32 cellular contexts compared by ENCODE assay signal in genomic region chr13:35092751-35093150, GRCh38.
"Had no signal": no experiment of that assay in that cellular context is flagged by ENCODE, and none has a peak within 500 bp of the region (broad histone marks: within the 10 kb centered on the region; RNA-seq: fewer than 3 reads in every experiment).

No MANE protein-coding gene starts in this region.

- H3K4me3 ChIP-seq: adrenal gland, ascending aorta, body of pancreas, breast epithelium, cardiac muscle cell had no signal

- H3K4me1 ChIP-seq: adrenal gland, ascending aorta, body of pancreas, breast epithelium had no signal

- H3K27me3 ChIP-seq: adrenal gland, ascending aorta, body of pancreas, brain microvascular endothelial cell, breast epithelium, cardiac muscle cell had no signal

- H3K9me3 ChIP-seq: adrenal gland, ascending aorta, body of pancreas had no signal

- DNase-seq: activated effector memory CD4-positive, alpha-beta T cell treated with anti-CD3 and anti-CD28 coated beads, Interleukin-2, amount 50 U/mL, for 16 hours; activated effector memory CD4-positive, alpha-beta T cell treated with Interleukin-2 at 50 U/mL for 16 hours; activated gamma-delta T cell; activated gamma-delta T cell treated with Interleukin-2 at 50 U/mL for 16 hours; activated naive CD4-positive, alpha-beta T cell; activated naive CD4-positive, alpha-beta T cell treated with anti-CD3 and anti-CD28 coated beads for 36 hours; activated naive CD4-positive, alpha-beta T cell treated with anti-CD3 and anti-CD28 coated beads, Interleukin-2, amount 10 ng/mL, durations not matched to agents 7 days and 5 days; activated naive CD4-positive, alpha-beta T cell treated with anti-CD3 and anti-CD28 coated beads, Interleukin-2, amount 50 U/mL, for 16 hours; activated naive CD4-positive, alpha-beta T cell treated with Interleukin-2 at 50 U/mL for 16 hours; activated naive CD8-positive, alpha-beta T cell treated with anti-CD3 and anti-CD28 coated beads for 36 hours; activated naive CD8-positive, alpha-beta T cell treated with anti-CD3 and anti-CD28 coated beads, Interleukin-2, amount 10 ng/mL, durations not matched to agents 7 days and 5 days; activated naive CD8-positive, alpha-beta T cell treated with anti-CD3 and anti-CD28 coated beads, Interleukin-2, amount 50 U/mL, for 24 hours; activated T-cell treated with anti-CD3 and anti-CD28 coated beads, Interleukin-2, amount 50 U/mL, for 1 hour; activated T-cell treated with anti-CD3 and anti-CD28 coated beads, Interleukin-2, amount 50 U/mL, for 24 hours; activated T-cell treated with anti-CD3 and anti-CD28 coated beads, Interleukin-2, amount 50 U/mL, for 4 hours; activated T-cell treated with anti-CD3 and anti-CD28 coated beads, Interleukin-2, amount 50 U/mL, for 48 hours; activated T-cell treated with anti-CD3 and anti-CD28 coated beads, Interleukin-2, amount 50 U/mL, for 72 hours; adrenal gland; amniotic stem cell; amygdala; anterior cingulate cortex; aorta; body of pancreas; brain microvascular endothelial cell; caudate nucleus; central memory CD4-positive, alpha-beta T cell; cerebellar nuclear complex had no signal

- ATAC-seq: activated naive CD4-positive, alpha-beta T cell treated with anti-CD3 and anti-CD28 coated beads, Interleukin-2, amount 50 U/mL, for 72 hours; activated naive CD8-positive, alpha-beta T cell treated with anti-CD3 and anti-CD28 coated beads, Interleukin-2, amount 50 U/mL, for 24 hours; activated T-cell treated with anti-CD3 and anti-CD28 coated beads, Interleukin-2, amount 50 U/mL, for 4 hours; activated T-cell treated with anti-CD3 and anti-CD28 coated beads, Interleukin-2, amount 50 U/mL, for 72 hours; activated T-helper 17 cell treated with anti-CD3 and anti-CD28 coated beads, Interleukin-2, amount 50 U/mL, for 72 hours; body of pancreas had no signal

- H3K27ac ChIP-seq: adrenal gland, ascending aorta, body of pancreas, brain microvascular endothelial cell, breast epithelium, cardiac muscle cell had no signal

- H3K36me3 ChIP-seq: adrenal gland, ascending aorta, brain microvascular endothelial cell, breast epithelium, cardiac muscle cell had no signal
